Comparison of ENCODE assay signal across 18 cellular contexts in the genomic region with DNA sequence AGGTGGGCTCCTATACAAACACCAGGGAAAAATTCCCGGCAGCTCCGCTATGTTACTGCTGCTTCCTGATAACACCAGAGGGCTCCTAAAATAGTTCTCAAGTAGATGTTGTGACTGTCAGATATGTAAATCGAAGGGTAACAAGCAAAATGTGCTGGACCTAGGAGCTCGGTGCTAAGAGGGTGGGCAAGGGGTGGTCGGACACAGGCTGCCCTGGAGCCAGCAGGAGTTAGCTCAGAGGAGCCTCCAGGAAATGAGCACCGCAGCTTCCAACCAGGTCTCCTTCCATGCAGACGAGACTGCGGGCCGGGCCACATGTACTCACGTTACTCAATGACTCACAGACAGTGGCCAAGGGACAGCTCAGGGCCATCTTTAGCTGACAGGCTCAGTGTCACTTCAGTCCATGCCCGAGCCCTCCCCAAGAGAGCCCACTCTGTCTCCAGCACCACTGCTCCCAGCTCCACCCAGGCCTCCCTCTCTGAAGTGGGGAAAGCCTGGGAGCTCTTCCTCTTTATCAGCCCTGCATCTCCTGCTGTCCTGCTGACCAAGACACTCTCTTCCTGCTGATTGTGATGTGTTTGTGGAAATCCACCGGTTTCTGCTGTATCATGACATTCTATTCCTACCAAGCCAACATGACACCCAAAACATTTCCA. TPM values are rescaled to one million over a fixed set of nuclear protein-coding genes. Genes with fewer than 3 reads are reported as not detected.
A peak's percentile ranks its signal among the peaks of the same experiment; 100 is the strongest.
DNase-seq lines count a peak whose midpoint lies in the region; ATAC-seq and TF ChIP-seq lines count a peak whose summit lies in the region.
"Had no signal": no experiment of that assay in that cellular context is flagged by ENCODE, and none has a peak within 500 bp of the region (broad histone marks: within the 10 kb centered on the region; RNA-seq: fewer than 3 reads in every experiment).

No MANE protein-coding gene starts in this region.

- H3K27ac Mint-ChIP-seq in GM23338 (0 out of 2 replicates have a peak overlapping the region, but pooled peaks have one; percentile 13), immature natural killer cell (no peak overlapping the region)

- H3K27me3 Mint-ChIP-seq in GM23338 (ENCODE audit: insufficient read depth, low read depth, poor library complexity) = peaks cover 3% of the 10 kb centered on the region
- H3K27me3 Mint-ChIP-seq in immature natural killer cell (ENCODE audit: low read depth in 3 of 3) = peaks cover 0 to 5% (median 2%) of the 10 kb centered on the region in 3 donors

- H3F3A ChIP-seq in GM23338 (replicated peaks; ENCODE audit: low read depth) = no peaks in the 10 kb centered on the region

- H3K4me3 Mint-ChIP-seq in GM23338 = no peak overlapping the region
- no peak overlapping the region for H3K4me3 Mint-ChIP-seq in immature natural killer cell

- no peaks in the 10 kb centered on the region for H3K9me3 Mint-ChIP-seq in GM23338
- H3K9me3 Mint-ChIP-seq in immature natural killer cell = peaks cover 0 to 2% (median 0%) of the 10 kb centered on the region in 6 donors

- TF ChIP-seq CTCF in GM23338 (conservative IDR thresholded peaks at IDR 0.05; ENCODE audit: low read depth in 2 of 2) = no peak
- TF ChIP-seq CTCF in esophagus muscularis mucosa (IDR thresholded peaks at IDR 0.05) = no peak
- no peak for TF ChIP-seq CTCF in right atrium auricular region (IDR thresholded peaks at IDR 0.05)

- H3K27ac ChIP-seq in GM23338 (ENCODE audit: low read depth) (no peak overlapping the region), esophagus muscularis mucosa (replicated peaks in 1 of 4) (no peak overlapping the region), right atrium auricular region (peak overlapping the region; percentile 51 to 73)
- H3K27ac ChIP-seq: BLaER1 had no signal

- DNase-seq in GM23338 (ENCODE audit: low spot score) = no peak
- peak; percentile 90 for DNase-seq in esophagus muscularis mucosa (ENCODE audit: extremely low spot score)
- no peak for DNase-seq in right atrium auricular region (ENCODE audit: low spot score)
- DNase-seq in sciatic nerve (ENCODE audit: low spot score) = no peak
- DNase-seq in head of caudate nucleus = no peak
- DNase-seq in immature natural killer cell = no peak
- no peak for DNase-seq in stimulated activated naive CD4-positive, alpha-beta T cell (lab: John Stamatoyannopoulos, UW)
- DNase-seq: DMS 273 treated with DMSO at 0.1 percent for 48 hours, GF-D8, KG1, NCI-H1417 treated with DMSO at 0.1 percent for 48 hours, NCI-H2029 treated with DMSO at 0.1 percent for 48 hours, NCI-H2171 treated with DMSO at 0.1 percent for 48 hours, NCI-H748 treated with DMSO at 0.1 percent for 48 hours, RPMI8226 had no signal

- WGBS in esophagus muscularis mucosa = 65% methylated on average over 9 of the region's 12 CpGs

- H4K20me1 ChIP-seq in GM23338 (replicated peaks; ENCODE audit: insufficient read depth) = no peaks in the 10 kb centered on the region
- H4K20me1 ChIP-seq: BLaER1 had no signal

- no peaks in the 10 kb centered on the region for H3K79me2 ChIP-seq in GM23338 (replicated peaks; ENCODE audit: insufficient read depth)

- peaks cover 0 to 3% (median 0%) of the 10 kb centered on the region in 4 donors for H3K9me3 ChIP-seq in esophagus muscularis mucosa
- H3K9me3 ChIP-seq in right atrium auricular region = no peaks in the 10 kb centered on the region
- H3K9me3 ChIP-seq: BLaER1 had no signal

- H3K4me2 ChIP-seq in GM23338 = no peak overlapping the region
- H3K4me2 ChIP-seq: BLaER1 had no signal

- H3K36me3 ChIP-seq in GM23338 (ENCODE audit: insufficient read depth) (no peaks in the 10 kb centered on the region), esophagus muscularis mucosa (no peaks in the 10 kb centered on the region), right atrium auricular region (no peaks in the 10 kb centered on the region)
- H3K36me3 ChIP-seq: BLaER1 had no signal

- intact Hi-C loops in esophagus muscularis mucosa (cut with DNase I) (no loop called here), sciatic nerve (cut with DNase I) (no loop called here), head of caudate nucleus (cut with DNase I) (no loop called here)

- no peaks in the 10 kb centered on the region for H3K9me2 ChIP-seq in GM23338 (ENCODE audit: insufficient read depth)

- H3K4me3 ChIP-seq in GM23338 (no peak overlapping the region), esophagus muscularis mucosa (no peak overlapping the region), right atrium auricular region (no peak overlapping the region)
- H3K4me3 ChIP-seq: BLaER1 had no signal

- H3K27me3 ChIP-seq in GM23338 (ENCODE audit: insufficient read depth) = no peaks in the 10 kb centered on the region
- H3K27me3 ChIP-seq in esophagus muscularis mucosa = no peaks in the 10 kb centered on the region
- no peaks in the 10 kb centered on the region for H3K27me3 ChIP-seq in right atrium auricular region
- H3K27me3 ChIP-seq: BLaER1 had no signal

- no peak for TF ChIP-seq POLR2A in esophagus muscularis mucosa (IDR thresholded peaks at IDR 0.05; ENCODE audit: low read depth)

- H3K4me1 ChIP-seq in GM23338 (ENCODE audit: insufficient read depth) = no peaks in the 10 kb centered on the region
- H3K4me1 ChIP-seq in esophagus muscularis mucosa = peaks cover 0 to 5% (median 0%) of the 10 kb centered on the region in 4 donors
- H3K4me1 ChIP-seq in right atrium auricular region = peaks cover 0 to 12% of the 10 kb centered on the region in 2 donors
- H3K4me1 ChIP-seq: BLaER1 had no signal

- H3K4me1 Mint-ChIP-seq in GM23338 (no peaks in the 10 kb centered on the region), immature natural killer cell (no peaks in the 10 kb centered on the region)

- no peak overlapping the region for H2AFZ ChIP-seq in GM23338

- TF ChIP-seq EP300 in esophagus muscularis mucosa (IDR thresholded peaks at IDR 0.05) = no peak

- ATAC-seq in GM23338 = no peak
- peak; percentile 13 for ATAC-seq in sciatic nerve

- H3K36me3 Mint-ChIP-seq in GM23338 (ENCODE audit: low read depth) (no peaks in the 10 kb centered on the region; the same call in 2 of the 3 replicates), immature natural killer cell (peaks cover 0 to 3% (median 0%) of the 10 kb centered on the region in 3 donors)

TF ChIP-seq in GM23338, 12 proteins besides CTCF, POLR2A, EP300 and RAD21 (continues in another document):
- TF ChIP-seq ZNF331 (CRISPR knock-in tag; IDR thresholded peaks at IDR 0.05; ENCODE audit: low read depth) (no peak), ZNF114 (CRISPR knock-in tag; IDR thresholded peaks at IDR 0.05) (no peak), STAT1 (IDR thresholded peaks at IDR 0.05; ENCODE audit: unreplicated experiment) (no peak), JUNB (IDR thresholded peaks at IDR 0.05; ENCODE audit: unreplicated experiment) (no peak), ETS1 (IDR thresholded peaks at IDR 0.05) (no peak)
- TF ChIP-seq, protein P1, sequence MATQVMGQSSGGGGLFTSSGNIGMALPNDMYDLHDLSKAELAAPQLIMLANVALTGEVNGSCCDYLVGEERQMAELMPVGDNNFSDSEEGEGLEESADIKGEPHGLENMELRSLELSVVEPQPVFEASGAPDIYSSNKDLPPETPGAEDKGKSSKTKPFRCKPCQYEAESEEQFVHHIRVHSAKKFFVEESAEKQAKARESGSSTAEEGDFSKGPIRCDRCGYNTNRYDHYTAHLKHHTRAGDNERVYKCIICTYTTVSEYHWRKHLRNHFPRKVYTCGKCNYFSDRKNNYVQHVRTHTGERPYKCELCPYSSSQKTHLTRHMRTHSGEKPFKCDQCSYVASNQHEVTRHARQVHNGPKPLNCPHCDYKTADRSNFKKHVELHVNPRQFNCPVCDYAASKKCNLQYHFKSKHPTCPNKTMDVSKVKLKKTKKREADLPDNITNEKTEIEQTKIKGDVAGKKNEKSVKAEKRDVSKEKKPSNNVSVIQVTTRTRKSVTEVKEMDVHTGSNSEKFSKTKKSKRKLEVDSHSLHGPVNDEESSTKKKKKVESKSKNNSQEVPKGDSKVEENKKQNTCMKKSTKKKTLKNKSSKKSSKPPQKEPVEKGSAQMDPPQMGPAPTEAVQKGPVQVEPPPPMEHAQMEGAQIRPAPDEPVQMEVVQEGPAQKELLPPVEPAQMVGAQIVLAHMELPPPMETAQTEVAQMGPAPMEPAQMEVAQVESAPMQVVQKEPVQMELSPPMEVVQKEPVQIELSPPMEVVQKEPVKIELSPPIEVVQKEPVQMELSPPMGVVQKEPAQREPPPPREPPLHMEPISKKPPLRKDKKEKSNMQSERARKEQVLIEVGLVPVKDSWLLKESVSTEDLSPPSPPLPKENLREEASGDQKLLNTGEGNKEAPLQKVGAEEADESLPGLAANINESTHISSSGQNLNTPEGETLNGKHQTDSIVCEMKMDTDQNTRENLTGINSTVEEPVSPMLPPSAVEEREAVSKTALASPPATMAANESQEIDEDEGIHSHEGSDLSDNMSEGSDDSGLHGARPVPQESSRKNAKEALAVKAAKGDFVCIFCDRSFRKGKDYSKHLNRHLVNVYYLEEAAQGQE (IDR thresholded peaks at IDR 0.05; ENCODE audit: unreplicated experiment) = no peak

RNA-seq across cellular contexts. Expression of gene TMEM273, which starts 37.2 kb away (rescaled TPM):
- not detected in 2 replicates for total RNA-seq in GM23338 (2014; rRNA removed; shearing (Covaris generic))
- not detected in 2 replicates for polyA plus RNA-seq in GM23338 (2016; fragmentation: Nextera tagmentation; extraction: Ambion mirVana)
- 10 to 100 TPM; 11.6 to 36.8 (median 25.1) TPM for total RNA-seq in esophagus muscularis mucosa
- total RNA-seq in right atrium auricular region = 10 to 100 TPM; 14.3 to 14.8 TPM
- 35.1 TPM for total RNA-seq in sciatic nerve
- 100 to 1,000 TPM in 1 of 3 donors, 10 to 100 TPM in 2; 23.4 to 114 (median 47.0) TPM for polyA plus RNA-seq in immature natural killer cell
- total RNA-seq: Daoy, NCI-H460 had no signal

Comparison
In these comparisons a context has a peak if more than half of its experiments do, and no peak if none do; other contexts are left out.
1. H3K27ac ChIP-seq: peak in right atrium auricular region (2 of 2); none in GM23338 (single experiment) and esophagus muscularis mucosa (0 of 4).
2. RNA of gene TMEM273, which starts 37.2 kb away (total RNA-seq): 35.1 TPM in sciatic nerve (single experiment), 11.6 to 36.8 TPM in esophagus muscularis mucosa and 14.3 to 14.8 TPM in right atrium auricular region; not detected in GM23338; every median in the first group is over 10 times any median in the second.